ENCODE assay signal across 8 cellular contexts in genomic region chr6:110053395-110054240, GRCh38.
DNase-seq lines count a peak whose midpoint lies in the region; ATAC-seq and TF ChIP-seq lines count a peak whose summit lies in the region.

No MANE protein-coding gene starts in this region.

- H3K27me3 ChIP-seq in BJ (ENCODE audit: control insufficient read depth, insufficient read depth, low read length) (peaks cover 6% of the 10 kb centered on the region), HAP-1 (ENCODE audit: low read depth) (peaks cover 13% of the 10 kb centered on the region), lung (ENCODE audit: control insufficient read depth, insufficient read depth) (no peaks in the 10 kb centered on the region)

- H3K9me3 Mint-ChIP-seq in activated CD8-positive, alpha-beta memory T cell treated with anti-CD3 and anti-CD28 coated beads, Interleukin-2, amount 10 ng/mL, durations not matched to agents 7 days and 5 days (ENCODE audit: low read depth) = no peaks in the 10 kb centered on the region

- no peak overlapping the region for H3K27ac ChIP-seq in lung (ENCODE audit: low read depth in 1 of 2, low read length in 1 of 2)

- WGBS in lung, 2 donors = 19 to 24% methylated on average over 5 of the region's 5 CpGs

- POLR2A ChIA-PET in BJ (lab: Charles Lee) = no interaction called here

- no peaks in the 10 kb centered on the region for H3K9me3 ChIP-seq in HAP-1
- H3K9me3 ChIP-seq in lung (ENCODE audit: control insufficient read depth in 2 of 2, insufficient read depth in 1 of 2, low read length in 1 of 2) = no peaks in the 10 kb centered on the region

- H3K4me3 Mint-ChIP-seq in activated CD8-positive, alpha-beta memory T cell treated with anti-CD3 and anti-CD28 coated beads, Interleukin-2, amount 10 ng/mL, durations not matched to agents 7 days and 5 days = no peak overlapping the region

- DNase-seq in BJ (ENCODE audit: low read depth) (no peak), HAP-1 (ENCODE audit: low spot score in 2 of 2) (peak; percentile 47 to 64), NCI-H82 treated with DMSO at 0.1 percent for 48 hours (lab: John Stamatoyannopoulos, UW; ENCODE audit: unreplicated experiment) (peak; percentile 5), dermis microvascular lymphatic vessel endothelial cell (ENCODE audit: low read depth in 2 of 2) (peak; percentile 49 to 71), lung (ENCODE audit: low spot score) (no peak), D341Med (ENCODE audit: low spot score) (no peak)
- DNase-seq in activated CD8-positive, alpha-beta memory T cell treated with anti-CD3 and anti-CD28 coated beads, Interleukin-2, amount 10 ng/mL, durations not matched to agents 7 days and 5 days = no peak

- H3K36me3 ChIP-seq in BJ (ENCODE audit: control insufficient read depth, insufficient read depth, low read length) (no peaks in the 10 kb centered on the region), HAP-1 (replicated peaks) (no peaks in the 10 kb centered on the region; the same call in 1 of the 2 replicates), lung (ENCODE audit: control insufficient read depth in 2 of 2, insufficient read depth in 2 of 2, low read length in 2 of 2) (no peaks in the 10 kb centered on the region)

- peaks cover 70% of the 10 kb centered on the region for H3K27me3 Mint-ChIP-seq in activated CD8-positive, alpha-beta memory T cell treated with anti-CD3 and anti-CD28 coated beads, Interleukin-2, amount 10 ng/mL, durations not matched to agents 7 days and 5 days

- H3K36me3 Mint-ChIP-seq in activated CD8-positive, alpha-beta memory T cell treated with anti-CD3 and anti-CD28 coated beads, Interleukin-2, amount 10 ng/mL, durations not matched to agents 7 days and 5 days = no peaks in the 10 kb centered on the region

- no peak overlapping the region for H3K27ac Mint-ChIP-seq in activated CD8-positive, alpha-beta memory T cell treated with anti-CD3 and anti-CD28 coated beads, Interleukin-2, amount 10 ng/mL, durations not matched to agents 7 days and 5 days

- peak; percentile 80 for TF ChIP-seq CTCF in BJ (IDR thresholded peaks at IDR 0.05; ENCODE audit: insufficient read depth, low read depth, low read length)
- TF ChIP-seq CTCF in lung (IDR thresholded peaks at IDR 0.05; ENCODE audit: control extremely low read depth, extremely low read depth) = peak; percentile 56

- no peak for ATAC-seq in lung (ENCODE audit: insufficient read depth, low FRiP score)
- ATAC-seq in HG02885 (IDR thresholded peaks at IDR 0.05; ENCODE audit: poor library complexity, unreplicated experiment) = no peak
- no peak for ATAC-seq in activated CD8-positive, alpha-beta memory T cell treated with anti-CD3 and anti-CD28 coated beads, Interleukin-2, amount 10 ng/mL, durations not matched to agents 7 days and 5 days

- in situ Hi-C loops in HAP-1 (cut with MboI; ENCODE audit: low sequenced_read_pairs) = loop anchor here (25.0 kb wide), 1 partner anchor 334 kb away; no protein-coding TSS in a partner anchor

- H3K4me1 ChIP-seq in HAP-1 (no peaks in the 10 kb centered on the region), lung (ENCODE audit: control insufficient read depth in 2 of 2, insufficient read depth in 2 of 2, low read length in 2 of 2) (no peaks in the 10 kb centered on the region)

- CTCF ChIA-PET in BJ (lab: Yijun Ruan, JAX) = interaction anchor here (0.5 to 4.4 kb wide), 27 partner anchors 10 to 1028 kb away, joined by 3 to 15 read pairs (median 4); no protein-coding TSS in a partner anchor
- CTCF ChIA-PET in activated CD8-positive, alpha-beta memory T cell treated with anti-CD3 and anti-CD28 coated beads, Interleukin-2, amount 10 ng/mL, durations not matched to agents 7 days and 5 days (lab: Charles Lee) = interaction anchor here (0.6 to 1.7 kb wide), 4 partner anchors 10 to 865 kb away, joined by 3 to 9 read pairs (median 3); no protein-coding TSS in a partner anchor

- H3K4me3 ChIP-seq in BJ (ENCODE audit: low read depth, low read length) (no peak overlapping the region), HAP-1 (no peak overlapping the region), lung (no peak overlapping the region)

- no peaks in the 10 kb centered on the region for H3K4me1 Mint-ChIP-seq in activated CD8-positive, alpha-beta memory T cell treated with anti-CD3 and anti-CD28 coated beads, Interleukin-2, amount 10 ng/mL, durations not matched to agents 7 days and 5 days

Comparison
In these comparisons a context has a peak if more than half of its experiments do, and no peak if none do; other contexts are left out.
1. DNase-seq: peak in HAP-1 (2 of 2), NCI-H82 treated with DMSO at 0.1 percent for 48 hours (single experiment) and dermis microvascular lymphatic vessel endothelial cell (2 of 2); none in BJ (single experiment), lung (single experiment), D341Med (single experiment) and activated CD8-positive, alpha-beta memory T cell treated with anti-CD3 and anti-CD28 coated beads, Interleukin-2, amount 10 ng/mL, durations not matched to agents 7 days and 5 days (single experiment).